In genomic region chr5:138972836-138973235, GRCh38 we compare ENCODE assay signal across 13 cellular contexts.
A peak's percentile ranks its signal among the peaks of the same experiment; 100 is the strongest.
DNase-seq lines count a peak whose midpoint lies in the region; ATAC-seq and TF ChIP-seq lines count a peak whose summit lies in the region.
"Had no signal": no experiment of that assay in that cellular context is flagged by ENCODE, and none has a peak within 500 bp of the region (broad histone marks: within the 10 kb centered on the region; RNA-seq: fewer than 3 reads in every experiment).

No MANE protein-coding gene starts in this region.

- H3K36me3 ChIP-seq in SK-N-SH (replicated peaks in 1 of 2; ENCODE audit: control insufficient read depth in 1 of 2, insufficient read depth in 2 of 2, low read length in 1 of 2): no peaks in the 10 kb centered on the region

- H3K9ac ChIP-seq in SK-N-SH: no peak overlapping the region

- H4K20me1 ChIP-seq in SK-N-SH (ENCODE audit: insufficient read depth): no peaks in the 10 kb centered on the region

- H3K79me2 ChIP-seq in SK-N-SH (ENCODE audit: insufficient read depth): no peaks in the 10 kb centered on the region

- H3K4me3 ChIP-seq in SK-N-SH (ENCODE audit: low read depth in 2 of 2, low read length in 1 of 2) (no peak overlapping the region), dorsolateral prefrontal cortex (no peak overlapping the region)
- H3K4me3 ChIP-seq: PC-9 had no signal

- H3K27ac ChIP-seq in SK-N-SH (ENCODE audit: low read depth in 2 of 2, low read length in 1 of 2) (no peak overlapping the region), dorsolateral prefrontal cortex (peak overlapping the region in 44 of 59 donors; percentile 6 to 94 (median 70))
- H3K27ac ChIP-seq: PC-9 had no signal

- H3K27me3 ChIP-seq in SK-N-SH (ENCODE audit: insufficient read depth) (no peaks in the 10 kb centered on the region), dorsolateral prefrontal cortex (no peaks in the 10 kb centered on the region)

- ATAC-seq in SK-N-SH treated with all-trans-retinoic acid at 6 μM for 48 hours: no peak
- no peak for ATAC-seq in HG03457 (IDR thresholded peaks at IDR 0.05; ENCODE audit: unreplicated experiment)
- no peak for ATAC-seq in HG02678 (IDR thresholded peaks at IDR 0.05; ENCODE audit: unreplicated experiment)

- H3K9me3 ChIP-seq in SK-N-SH: no peaks in the 10 kb centered on the region

- CTCF ChIA-PET in SK-N-SH (lab: Yijun Ruan, JAX): interaction anchor here (0.5 to 1.8 kb wide), 4 partner anchors 13 to 377 kb away, joined by 3 to 9 read pairs (median 4); no protein-coding TSS in a partner anchor

- peaks cover 0 to 62% of the 10 kb centered on the region in 2 experiments; a peak in 3 of 4 replicates for H3K4me1 ChIP-seq in SK-N-SH (ENCODE audit: control insufficient read depth in 1 of 2, insufficient read depth in 2 of 2, low read depth in 1 of 2, low read length in 1 of 2)

- DNase-seq in SK-N-SH (no peak), NCI-H748 (lab: John Stamatoyannopoulos, UW; ENCODE audit: unreplicated experiment) (peak; percentile 63), dorsolateral prefrontal cortex (no peak), posterior vena cava (ENCODE audit: low spot score) (peak; percentile 48), NAMALWA (ENCODE audit: low spot score) (no peak)
- DNase-seq: activated CD4-positive, alpha-beta T cell treated with anti-CD3 and anti-CD28 coated beads, Interleukin-2, amount 10 ng/mL, durations not matched to agents 24 days and 14 days; activated gamma-delta T cell; NCI-H1930; PC-9; stimulated activated CD4-positive, alpha-beta T cell treated with anti-CD3 and anti-CD28 coated beads, Interleukin-2, amount 100 ng/mL, for 24 hours had no signal

- intact Hi-C loops in dorsolateral prefrontal cortex (cut with DNase I) (no loop called here), posterior vena cava (cut with DNase I) (no loop called here)

- TF ChIP-seq CTCF in SK-N-SH (IDR thresholded peaks at IDR 0.05): no peak
- no peak for TF ChIP-seq CTCF in dorsolateral prefrontal cortex (IDR thresholded peaks at IDR 0.05 in 54 of 56, conservative IDR thresholded peaks at IDR 0.05 in 2 of 56; ENCODE audit: low read depth in 1 of 56, partially characterized antibody in 56 of 56)

- 98% methylated on average over 4 of the region's 4 CpGs for WGBS in SK-N-SH (ENCODE audit: low lambda C conversion rate)

- POLR2A ChIA-PET in SK-N-SH (lab: Yijun Ruan, JAX): interaction anchor here (1.2 kb wide), 1 partner anchor 18 kb away, joined by 3 read pairs; no protein-coding TSS in a partner anchor

- no peak for TF ChIP-seq EP300 in SK-N-SH (IDR thresholded peaks at IDR 0.05; ENCODE audit: borderline replicate concordance in 1 of 2, low read depth in 1 of 2, low read length in 1 of 2)

- no peaks in the 10 kb centered on the region for H3F3A ChIP-seq in SK-N-SH (replicated peaks; ENCODE audit: insufficient read depth)

- no peak overlapping the region for H3K4me2 ChIP-seq in SK-N-SH
- H3K4me2 ChIP-seq: PC-9 had no signal

- H2AFZ ChIP-seq in SK-N-SH (ENCODE audit: low read depth): no peak overlapping the region
- H2AFZ ChIP-seq: PC-9 had no signal

- TF ChIP-seq RAD21 in SK-N-SH (IDR thresholded peaks at IDR 0.05; ENCODE audit: low read length): peak; percentile 33

- no peaks in the 10 kb centered on the region for H3K9me2 ChIP-seq in SK-N-SH

TF ChIP-seq in SK-N-SH, 30 proteins besides CTCF, POLR2A, EP300 and RAD21:
- TF ChIP-seq SMC3 (IDR thresholded peaks at IDR 0.05; ENCODE audit: low read depth, low read length) (peak; percentile 11; the same call in 1 of the 2 replicates), FOXM1 (IDR thresholded peaks at IDR 0.05; ENCODE audit: low read depth) (no peak)

TF ChIP-seq in SK-N-SH treated with all-trans-retinoic acid at 6 μM for 48 hours, 23 proteins besides CTCF, POLR2A, EP300 and RAD21:
- TF ChIP-seq OSR1 (CRISPR knock-in tag; IDR thresholded peaks at IDR 0.05) (no peak), ZFP30 (CRISPR knock-in tag; IDR thresholded peaks at IDR 0.05) (no peak), ZNF8 (CRISPR knock-in tag; IDR thresholded peaks at IDR 0.05) (no peak), SNAI2 (CRISPR knock-in tag; IDR thresholded peaks at IDR 0.05) (no peak), ZFP3 (CRISPR knock-in tag; IDR thresholded peaks at IDR 0.05) (no peak), PPARA (CRISPR knock-in tag; IDR thresholded peaks at IDR 0.05; ENCODE audit: borderline replicate concordance) (no peak), TOX (CRISPR knock-in tag; IDR thresholded peaks at IDR 0.05; ENCODE audit: borderline replicate concordance) (no peak), ZNF70 (CRISPR knock-in tag; IDR thresholded peaks at IDR 0.05) (no peak)
TF ChIP-seq in SK-N-SH treated with all-trans-retinoic acid at 6 μM for 48 hours: peak in this region for 0.

Comparison
In these comparisons a context has a peak if more than half of its experiments do, and no peak if none do; other contexts are left out.
1. DNase-seq: peak in NCI-H748 (single experiment) and posterior vena cava (single experiment); none in SK-N-SH (single experiment), dorsolateral prefrontal cortex (0 of 10) and NAMALWA (single experiment).
2. H3K27ac ChIP-seq: peak in dorsolateral prefrontal cortex (44 of 59); none in SK-N-SH (0 of 2).